16 cellular contexts compared by ENCODE assay signal in the genomic region with DNA sequence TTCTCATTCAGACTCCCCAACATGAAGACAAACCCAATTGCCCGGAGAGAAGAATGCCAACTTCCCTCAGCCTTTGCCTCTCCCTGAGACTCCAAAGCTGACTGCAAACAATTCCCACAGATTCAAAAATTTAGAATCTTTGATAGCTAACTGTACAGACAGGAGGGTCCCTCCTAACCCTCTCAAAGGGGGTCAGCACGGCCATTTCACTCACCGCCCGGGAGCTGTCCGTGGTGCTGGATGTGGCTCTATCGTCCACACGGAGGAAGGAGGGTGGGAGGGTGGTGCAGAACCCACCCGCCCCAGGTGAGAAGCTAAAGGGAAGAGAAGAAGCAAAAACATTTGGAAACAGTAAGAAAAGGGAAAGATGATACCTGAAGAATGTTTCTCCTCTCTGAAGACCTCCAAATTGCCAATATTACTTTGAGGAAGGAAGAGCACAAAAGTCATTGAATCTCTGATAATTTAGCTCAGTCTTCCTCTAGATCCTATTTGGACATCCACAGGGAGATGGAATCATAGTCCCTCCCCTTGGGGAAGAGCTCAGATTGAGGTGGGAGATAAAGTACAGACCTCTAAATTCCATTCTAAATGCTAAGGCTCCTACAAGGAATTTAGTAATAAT.
DNase-seq lines count a peak whose midpoint lies in the region; ATAC-seq and TF ChIP-seq lines count a peak whose summit lies in the region.
"Had no signal": no experiment of that assay in that cellular context is flagged by ENCODE, and none has a peak within 500 bp of the region (broad histone marks: within the 10 kb centered on the region; RNA-seq: fewer than 3 reads in every experiment).

No MANE protein-coding gene starts in this region.

- peaks cover 60% of the 10 kb centered on the region for H3K27me3 Mint-ChIP-seq in activated naive CD8-positive, alpha-beta T cell treated with anti-CD3 and anti-CD28 coated beads, Interleukin-2, amount 50 U/mL, for 24 hours

- no peaks in the 10 kb centered on the region for H3K27me3 ChIP-seq in layer of hippocampus (ENCODE audit: control insufficient read depth, insufficient read depth, low read length)

- no peaks in the 10 kb centered on the region for H3K9me3 Mint-ChIP-seq in activated naive CD8-positive, alpha-beta T cell treated with anti-CD3 and anti-CD28 coated beads, Interleukin-2, amount 50 U/mL, for 24 hours
- H3K9me3 Mint-ChIP-seq: activated T-cell treated with anti-CD3 and anti-CD28 coated beads, Interleukin-2, amount 50 U/mL, for 72 hours had no signal

- H3K27ac ChIP-seq in layer of hippocampus (ENCODE audit: low read depth, low read length): peak overlapping the region; percentile 97
- H3K27ac ChIP-seq: colonic mucosa, HL-60, WERI-Rb-1 had no signal

- CTCF ChIA-PET in HEK293T (lab: Yijun Ruan, JAX): interaction anchor here (1.0 to 1.1 kb wide), 2 partner anchors 16 to 31 kb away, joined by 3 read pairs; no protein-coding TSS in a partner anchor

- ATAC-seq in activated naive CD8-positive, alpha-beta T cell treated with anti-CD3 and anti-CD28 coated beads, Interleukin-2, amount 50 U/mL, for 24 hours: no peak
- ATAC-seq in HG03354 (IDR thresholded peaks at IDR 0.05; ENCODE audit: poor library complexity, severe bottlenecking, unreplicated experiment): no peak
- ATAC-seq: activated T-cell treated with anti-CD3 and anti-CD28 coated beads, Interleukin-2, amount 50 U/mL, for 72 hours; esophagus mucosa had no signal

- no peak overlapping the region for H3K27ac Mint-ChIP-seq in activated naive CD8-positive, alpha-beta T cell treated with anti-CD3 and anti-CD28 coated beads, Interleukin-2, amount 50 U/mL, for 24 hours
- H3K27ac Mint-ChIP-seq: activated T-cell treated with anti-CD3 and anti-CD28 coated beads, Interleukin-2, amount 50 U/mL, for 72 hours had no signal

- POLR2A ChIA-PET in HEK293T (lab: Yijun Ruan, JAX): interaction anchor here (0.9 to 1.0 kb wide), 2 partner anchors 9 to 70 kb away, joined by 3 read pairs; no protein-coding TSS in a partner anchor

- H3K4me1 Mint-ChIP-seq in activated naive CD8-positive, alpha-beta T cell treated with anti-CD3 and anti-CD28 coated beads, Interleukin-2, amount 50 U/mL, for 24 hours: peaks cover 6% of the 10 kb centered on the region

- no peaks in the 10 kb centered on the region for H3K36me3 Mint-ChIP-seq in activated naive CD8-positive, alpha-beta T cell treated with anti-CD3 and anti-CD28 coated beads, Interleukin-2, amount 50 U/mL, for 24 hours (ENCODE audit: low read depth)

- H3K4me3 Mint-ChIP-seq in activated naive CD8-positive, alpha-beta T cell treated with anti-CD3 and anti-CD28 coated beads, Interleukin-2, amount 50 U/mL, for 24 hours: no peak overlapping the region
- H3K4me3 Mint-ChIP-seq: activated T-cell treated with anti-CD3 and anti-CD28 coated beads, Interleukin-2, amount 50 U/mL, for 72 hours had no signal

- peak; percentile 15 for DNase-seq in EH (ENCODE audit: low read depth)
- DNase-seq in HEK293T (ENCODE audit: extremely low spot score): peak; percentile 46
- peak; percentile 39 for DNase-seq in activated naive CD8-positive, alpha-beta T cell treated with anti-CD3 and anti-CD28 coated beads, Interleukin-2, amount 50 U/mL, for 24 hours
- DNase-seq in DMS153 (lab: John Stamatoyannopoulos, UW): no peak
- DNase-seq in T1000 (lab: John Stamatoyannopoulos, UW): no peak
- DNase-seq: activated T-cell treated with anti-CD3 and anti-CD28 coated beads, Interleukin-2, amount 50 U/mL, for 72 hours; colonic mucosa; DMS 273 treated with DMSO at 0.1 percent for 48 hours; glutamatergic neuron; mesenchymal stem cell; NCI-H1436; WERI-Rb-1 had no signal

TF ChIP-seq in HEK293T, 16 proteins besides CTCF, POLR2A, EP300 and RAD21:
- TF ChIP-seq FOXA1 (IDR thresholded peaks at IDR 0.05): no peak
- TF ChIP-seq BHLHE40 (IDR thresholded peaks at IDR 0.05; ENCODE audit: borderline replicate concordance): no peak
- no peak for TF ChIP-seq L3MBTL2 (conservative IDR thresholded peaks at IDR 0.05)
- TF ChIP-seq ZNF384 (IDR thresholded peaks at IDR 0.05): no peak
- TF ChIP-seq ELF4 (IDR thresholded peaks at IDR 0.05): no peak
- TF ChIP-seq FOXK2 (IDR thresholded peaks at IDR 0.05): no peak
- TF ChIP-seq HDGF (IDR thresholded peaks at IDR 0.05; ENCODE audit: borderline replicate concordance): no peak
- TF ChIP-seq SP1 (IDR thresholded peaks at IDR 0.05): no peak
- no peak for TF ChIP-seq SUZ12 (IDR thresholded peaks at IDR 0.05)
- TF ChIP-seq TARDBP (IDR thresholded peaks at IDR 0.05): no peak
- TF ChIP-seq, protein P1, sequence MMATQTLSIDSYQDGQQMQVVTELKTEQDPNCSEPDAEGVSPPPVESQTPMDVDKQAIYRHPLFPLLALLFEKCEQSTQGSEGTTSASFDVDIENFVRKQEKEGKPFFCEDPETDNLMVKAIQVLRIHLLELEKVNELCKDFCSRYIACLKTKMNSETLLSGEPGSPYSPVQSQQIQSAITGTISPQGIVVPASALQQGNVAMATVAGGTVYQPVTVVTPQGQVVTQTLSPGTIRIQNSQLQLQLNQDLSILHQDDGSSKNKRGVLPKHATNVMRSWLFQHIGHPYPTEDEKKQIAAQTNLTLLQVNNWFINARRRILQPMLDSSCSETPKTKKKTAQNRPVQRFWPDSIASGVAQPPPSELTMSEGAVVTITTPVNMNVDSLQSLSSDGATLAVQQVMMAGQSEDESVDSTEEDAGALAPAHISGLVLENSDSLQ (IDR thresholded peaks at IDR 0.05): no peak
- TF ChIP-seq LEF1 (IDR thresholded peaks at IDR 0.05; ENCODE audit: borderline replicate concordance): no peak

Comparison
In these comparisons a context has a peak if more than half of its experiments do, and no peak if none do; other contexts are left out.
1. DNase-seq: peak in EH (single experiment), HEK293T (single experiment) and activated naive CD8-positive, alpha-beta T cell treated with anti-CD3 and anti-CD28 coated beads, Interleukin-2, amount 50 U/mL, for 24 hours (single experiment); none in DMS153 (single experiment) and T1000 (single experiment).